Comparison of ENCODE assay signal across 12 cellular contexts in genomic region chr11:5605849-5606248, GRCh38. TPM values are rescaled to one million over a fixed set of nuclear protein-coding genes. Genes with fewer than 3 reads are reported as not detected.
DNase-seq lines count a peak whose midpoint lies in the region; ATAC-seq and TF ChIP-seq lines count a peak whose summit lies in the region.
"Had no signal": no experiment of that assay in that cellular context is flagged by ENCODE, and none has a peak within 500 bp of the region (broad histone marks: within the 10 kb centered on the region; RNA-seq: fewer than 3 reads in every experiment).

No MANE protein-coding gene starts in this region.

- H3K9me3 Mint-ChIP-seq in activated naive CD4-positive, alpha-beta T cell treated with anti-CD3 and anti-CD28 coated beads for 36 hours = no peaks in the 10 kb centered on the region
- H3K9me3 Mint-ChIP-seq: natural killer cell had no signal

- H3K9me3 ChIP-seq in thoracic aorta = no peaks in the 10 kb centered on the region
- H3K9me3 ChIP-seq: transverse colon had no signal

- no peaks in the 10 kb centered on the region for H3K27me3 ChIP-seq in thoracic aorta (replicated peaks; ENCODE audit: insufficient read depth)
- H3K27me3 ChIP-seq: transverse colon had no signal

- H3K36me3 ChIP-seq in thoracic aorta = no peaks in the 10 kb centered on the region
- H3K36me3 ChIP-seq: transverse colon had no signal

- intact Hi-C loops in activated naive CD4-positive, alpha-beta T cell treated with anti-CD3 and anti-CD28 coated beads for 36 hours (cut with micrococcal nuclease) = no loop called here

- no peak overlapping the region for H3K27ac ChIP-seq in thoracic aorta

- TF ChIP-seq CTCF in thoracic aorta (IDR thresholded peaks at IDR 0.05) = no peak

- ATAC-seq in thoracic aorta (ENCODE audit: insufficient number of reproducible peaks, low FRiP score, low read depth) (no peak), GM19452 (IDR thresholded peaks at IDR 0.05; ENCODE audit: unreplicated experiment) (no peak)
- ATAC-seq: natural killer cell had no signal

- peaks cover 0 to 8% of the 10 kb centered on the region in 2 donors for H3K4me1 ChIP-seq in thoracic aorta (ENCODE audit: control insufficient read depth in 1 of 2, low read depth in 2 of 2)

- no peak overlapping the region for H3K27ac Mint-ChIP-seq in activated naive CD4-positive, alpha-beta T cell treated with anti-CD3 and anti-CD28 coated beads for 36 hours
- H3K27ac Mint-ChIP-seq: natural killer cell had no signal

- H3K27me3 Mint-ChIP-seq in activated naive CD4-positive, alpha-beta T cell treated with anti-CD3 and anti-CD28 coated beads for 36 hours (ENCODE audit: low read depth) = no peaks in the 10 kb centered on the region

- peaks cover 3% of the 10 kb centered on the region for H3K4me1 Mint-ChIP-seq in activated naive CD4-positive, alpha-beta T cell treated with anti-CD3 and anti-CD28 coated beads for 36 hours (ENCODE audit: low read depth)
- H3K4me1 Mint-ChIP-seq: natural killer cell had no signal

- no peaks in the 10 kb centered on the region for H3K36me3 Mint-ChIP-seq in activated naive CD4-positive, alpha-beta T cell treated with anti-CD3 and anti-CD28 coated beads for 36 hours (ENCODE audit: low read depth)
- H3K36me3 Mint-ChIP-seq: natural killer cell had no signal

- H3K4me3 ChIP-seq in thoracic aorta = no peak overlapping the region
- H3K4me3 ChIP-seq: transverse colon had no signal

- no peak overlapping the region for H3K4me3 Mint-ChIP-seq in activated naive CD4-positive, alpha-beta T cell treated with anti-CD3 and anti-CD28 coated beads for 36 hours
- H3K4me3 Mint-ChIP-seq: natural killer cell had no signal

- peak; percentile 13 for DNase-seq in activated naive CD4-positive, alpha-beta T cell treated with anti-CD3 and anti-CD28 coated beads for 36 hours
- no peak for DNase-seq in activated naive CD4-positive, alpha-beta T cell treated with Interleukin-2 at 50 U/mL for 16 hours
- DNase-seq in dedifferentiated amniotic fluid mesenchymal stem cell (ENCODE audit: extremely low spot score) (peak; percentile 67), thoracic aorta (ENCODE audit: low spot score) (peak; percentile 43), DMS 273 (lab: John Stamatoyannopoulos, UW; ENCODE audit: unreplicated experiment) (no peak)
- DNase-seq: activated CD4-positive, alpha-beta T cell treated with anti-CD3 and anti-CD28 coated beads, Interleukin-2, amount 50 U/mL, for 48 hours; GOT3; hypothalamus; natural killer cell; stimulated activated CD4-positive, alpha-beta T cell treated with anti-CD3 and anti-CD28 coated beads, Interleukin-4, amount 100 ng/mL, for 24 hours; transverse colon had no signal

- CTCF ChIA-PET in activated naive CD4-positive, alpha-beta T cell treated with anti-CD3 and anti-CD28 coated beads for 36 hours (lab: Charles Lee) = no interaction called here

RNA-seq across cellular contexts. Expression of gene TRIM6, which starts 9.4 kb away (rescaled TPM):
- 1 to 10 TPM; 2.1 to 2.6 TPM for total RNA-seq in activated naive CD4-positive, alpha-beta T cell treated with anti-CD3 and anti-CD28 coated beads for 36 hours
- total RNA-seq in thoracic aorta = 1 to 10 TPM; 3.0 to 6.5 TPM

RNA-seq across cellular contexts. Expression of gene TRIM34, which starts 19.0 kb away (rescaled TPM):
- total RNA-seq in activated naive CD4-positive, alpha-beta T cell treated with anti-CD3 and anti-CD28 coated beads for 36 hours = 10 to 100 TPM; 12.8 to 12.9 TPM
- 1 to 10 TPM; 6.9 to 7.7 TPM for total RNA-seq in thoracic aorta

RNA-seq across cellular contexts. Expression of gene OR52B6, which starts 25.2 kb away (rescaled TPM):
- not detected for total RNA-seq in activated naive CD4-positive, alpha-beta T cell treated with anti-CD3 and anti-CD28 coated beads for 36 hours
- total RNA-seq in thoracic aorta = not detected
- total RNA-seq: natural killer cell, transverse colon had no signal

RNA-seq across cellular contexts. Expression of gene OR52H1, which starts 57.5 kb away (rescaled TPM):
- not detected for total RNA-seq in activated naive CD4-positive, alpha-beta T cell treated with anti-CD3 and anti-CD28 coated beads for 36 hours
- 1 to 10 TPM in 1 of 2 donors, under 1 TPM in 1; 0.81 to 2.0 TPM for total RNA-seq in thoracic aorta

Comparison
In these comparisons a context has a peak if more than half of its experiments do, and no peak if none do; other contexts are left out.
1. DNase-seq: peak in activated naive CD4-positive, alpha-beta T cell treated with anti-CD3 and anti-CD28 coated beads for 36 hours (single experiment), dedifferentiated amniotic fluid mesenchymal stem cell (single experiment) and thoracic aorta (single experiment); none in activated naive CD4-positive, alpha-beta T cell treated with Interleukin-2 at 50 U/mL for 16 hours (single experiment) and DMS 273 (single experiment).